Comparison of ENCODE assay signal across 8 cellular contexts in the genomic region with DNA sequence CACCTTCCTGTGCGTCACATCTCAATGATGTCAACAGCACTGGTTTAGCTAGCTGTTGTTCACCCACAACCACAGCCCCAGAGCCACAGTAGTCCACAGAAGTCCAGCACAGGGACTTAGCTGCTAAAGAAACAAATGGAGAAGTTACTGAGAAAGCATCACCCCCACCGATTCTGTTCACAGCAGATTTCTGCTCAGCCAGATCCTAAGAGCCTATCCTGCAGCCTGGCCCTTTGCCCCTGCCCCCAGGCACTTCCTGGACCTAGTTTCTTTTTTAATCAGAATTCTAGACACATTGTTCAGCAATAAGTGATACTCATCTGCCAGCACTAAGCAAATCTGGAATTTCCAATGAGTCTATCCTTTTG. TPM values are rescaled to one million over a fixed set of nuclear protein-coding genes. Genes with fewer than 3 reads are reported as not detected.
DNase-seq lines count a peak whose midpoint lies in the region; ATAC-seq and TF ChIP-seq lines count a peak whose summit lies in the region.

No MANE protein-coding gene starts in this region.

- no peaks in the 10 kb centered on the region for H3K27me3 ChIP-seq in breast epithelium

- H3K27ac ChIP-seq in breast epithelium, result peak overlapping the region; percentile 98 to 99

- H3K9me3 ChIP-seq in breast epithelium, result no peaks in the 10 kb centered on the region

- peak overlapping the region; percentile 82 for H3K4me3 Mint-ChIP-seq in T-helper 2 cell treated with Interferon-gamma antibody and Interleukin-4, amounts not matched to agents 5 μg/mL and 100 μg/mL, for 36 hours
- peak overlapping the region; percentile 97 for H3K4me3 Mint-ChIP-seq in stimulated activated effector memory CD8-positive, alpha-beta T cell treated with anti-CD3 and anti-CD28 coated beads, Interleukin-12 subunit alpha, Interleukin-12 subunit beta, amount 100 ng/mL, for 72 hours

- H3K36me3 ChIP-seq in breast epithelium, result no peaks in the 10 kb centered on the region

- TF ChIP-seq CTCF in breast epithelium (IDR thresholded peaks at IDR 0.05), result no peak

- POLR2A ChIA-PET in HEK293T (lab: Yijun Ruan, JAX), result interaction anchor here (1.4 kb wide), 2 partner anchors 9 to 135 kb away, joined by 4 to 5 read pairs; a partner anchor contains a TSS

- H3K27ac Mint-ChIP-seq in T-helper 2 cell treated with Interferon-gamma antibody and Interleukin-4, amounts not matched to agents 5 μg/mL and 100 μg/mL, for 36 hours, result peak overlapping the region; percentile 94
- peak overlapping the region; percentile 87 for H3K27ac Mint-ChIP-seq in stimulated activated effector memory CD8-positive, alpha-beta T cell treated with anti-CD3 and anti-CD28 coated beads, Interleukin-12 subunit alpha, Interleukin-12 subunit beta, amount 100 ng/mL, for 72 hours

- CTCF ChIA-PET in HEK293T (lab: Yijun Ruan, JAX), result no interaction called here

- H3K4me3 ChIP-seq in breast epithelium, result peak overlapping the region in 1 of 3 donors; percentile 38

- H3K27me3 Mint-ChIP-seq in T-helper 2 cell treated with Interferon-gamma antibody and Interleukin-4, amounts not matched to agents 5 μg/mL and 100 μg/mL, for 36 hours (ENCODE audit: low read depth), result no peaks in the 10 kb centered on the region

- intact Hi-C loops in breast epithelium (cut with DNase I; ENCODE audit: low total_unique reads), result no loop called here

- no peak for TF ChIP-seq POLR2A in breast epithelium (IDR thresholded peaks at IDR 0.05)

- peaks cover 35 to 74% of the 10 kb centered on the region in 2 donors for H3K4me1 ChIP-seq in breast epithelium

- H3K9me3 Mint-ChIP-seq in T-helper 2 cell treated with Interferon-gamma antibody and Interleukin-4, amounts not matched to agents 5 μg/mL and 100 μg/mL, for 36 hours, result no peaks in the 10 kb centered on the region
- H3K9me3 Mint-ChIP-seq in stimulated activated effector memory CD8-positive, alpha-beta T cell treated with anti-CD3 and anti-CD28 coated beads, Interleukin-12 subunit alpha, Interleukin-12 subunit beta, amount 100 ng/mL, for 72 hours, result peaks cover 3% of the 10 kb centered on the region

- peak; percentile 79 for DNase-seq in T-helper 2 cell treated with Interferon-gamma antibody and Interleukin-4, amounts not matched to agents 5 μg/mL and 100 μg/mL, for 36 hours (ENCODE audit: low spot score)
- DNase-seq in breast epithelium (ENCODE audit: low spot score in 2 of 2) (peak in 1 of 2 donors; percentile 60), lung microvascular endothelial cell (ENCODE audit: low read depth in 2 of 2) (peak; percentile 77 to 78), HEK293T (ENCODE audit: extremely low spot score) (no peak), NCI-H524 treated with DMSO at 0.1 percent for 48 hours (lab: John Stamatoyannopoulos, UW) (no peak)
- DNase-seq in stimulated activated effector memory CD8-positive, alpha-beta T cell treated with anti-CD3 and anti-CD28 coated beads, Interleukin-12 subunit alpha, Interleukin-12 subunit beta, amount 100 ng/mL, for 72 hours (ENCODE audit: low spot score in 2 of 2), result peak; percentile 39 to 81

- ATAC-seq in GM18511 (IDR thresholded peaks at IDR 0.05; ENCODE audit: unreplicated experiment) (peak; percentile 36), HG03159 (IDR thresholded peaks at IDR 0.05; ENCODE audit: unreplicated experiment) (peak; percentile 32)
- ATAC-seq in stimulated activated effector memory CD8-positive, alpha-beta T cell treated with anti-CD3 and anti-CD28 coated beads, Interleukin-12 subunit alpha, Interleukin-12 subunit beta, amount 100 ng/mL, for 72 hours, result peak; percentile 82

- peaks cover 6% of the 10 kb centered on the region for H3K36me3 Mint-ChIP-seq in T-helper 2 cell treated with Interferon-gamma antibody and Interleukin-4, amounts not matched to agents 5 μg/mL and 100 μg/mL, for 36 hours (ENCODE audit: low read depth)
- peaks cover 37% of the 10 kb centered on the region for H3K36me3 Mint-ChIP-seq in stimulated activated effector memory CD8-positive, alpha-beta T cell treated with anti-CD3 and anti-CD28 coated beads, Interleukin-12 subunit alpha, Interleukin-12 subunit beta, amount 100 ng/mL, for 72 hours

- H3K4me1 Mint-ChIP-seq in T-helper 2 cell treated with Interferon-gamma antibody and Interleukin-4, amounts not matched to agents 5 μg/mL and 100 μg/mL, for 36 hours (ENCODE audit: low read depth), result peaks cover 79% of the 10 kb centered on the region
- H3K4me1 Mint-ChIP-seq in stimulated activated effector memory CD8-positive, alpha-beta T cell treated with anti-CD3 and anti-CD28 coated beads, Interleukin-12 subunit alpha, Interleukin-12 subunit beta, amount 100 ng/mL, for 72 hours, result peaks cover 88% of the 10 kb centered on the region

TF ChIP-seq in HEK293T, 16 proteins besides CTCF, POLR2A, EP300 and RAD21:
- TF ChIP-seq LEF1 (IDR thresholded peaks at IDR 0.05; ENCODE audit: borderline replicate concordance) (no peak), SP1 (IDR thresholded peaks at IDR 0.05) (no peak), CTBP1 (IDR thresholded peaks at IDR 0.05; ENCODE audit: borderline replicate concordance) (no peak), FOXA1 (IDR thresholded peaks at IDR 0.05) (no peak), ELF4 (IDR thresholded peaks at IDR 0.05) (no peak), ZNF384 (IDR thresholded peaks at IDR 0.05) (no peak), TARDBP (IDR thresholded peaks at IDR 0.05) (no peak), FOXK2 (IDR thresholded peaks at IDR 0.05) (no peak), HDGF (IDR thresholded peaks at IDR 0.05; ENCODE audit: borderline replicate concordance) (no peak), FOXM1 (IDR thresholded peaks at IDR 0.05; ENCODE audit: borderline replicate concordance) (no peak), ARNT (IDR thresholded peaks at IDR 0.05) (no peak), NFRKB (IDR thresholded peaks at IDR 0.05) (no peak), SUZ12 (IDR thresholded peaks at IDR 0.05) (no peak), L3MBTL2 (conservative IDR thresholded peaks at IDR 0.05) (no peak), BHLHE40 (IDR thresholded peaks at IDR 0.05; ENCODE audit: borderline replicate concordance) (no peak)
- TF ChIP-seq, protein P1, sequence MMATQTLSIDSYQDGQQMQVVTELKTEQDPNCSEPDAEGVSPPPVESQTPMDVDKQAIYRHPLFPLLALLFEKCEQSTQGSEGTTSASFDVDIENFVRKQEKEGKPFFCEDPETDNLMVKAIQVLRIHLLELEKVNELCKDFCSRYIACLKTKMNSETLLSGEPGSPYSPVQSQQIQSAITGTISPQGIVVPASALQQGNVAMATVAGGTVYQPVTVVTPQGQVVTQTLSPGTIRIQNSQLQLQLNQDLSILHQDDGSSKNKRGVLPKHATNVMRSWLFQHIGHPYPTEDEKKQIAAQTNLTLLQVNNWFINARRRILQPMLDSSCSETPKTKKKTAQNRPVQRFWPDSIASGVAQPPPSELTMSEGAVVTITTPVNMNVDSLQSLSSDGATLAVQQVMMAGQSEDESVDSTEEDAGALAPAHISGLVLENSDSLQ (IDR thresholded peaks at IDR 0.05), result no peak

RNA-seq across cellular contexts. Expression of a gene that starts 7.4 kb away (rescaled TPM):
- 10 to 100 TPM; 60.8 to 81.8 (median 66.2) TPM for total RNA-seq in breast epithelium
- total RNA-seq in lung microvascular endothelial cell, result 12.4 and 13.1 TPM in 2 replicates

Comparison
In these comparisons a context has a peak if more than half of its experiments do, and no peak if none do; other contexts are left out.
1. ATAC-seq: peak in every context shown above with its lines; median percentile 82 in stimulated activated effector memory CD8-positive, alpha-beta T cell treated with anti-CD3 and anti-CD28 coated beads, Interleukin-12 subunit alpha, Interleukin-12 subunit beta, amount 100 ng/mL, for 72 hours; 36 in GM18511; 32 in HG03159.
2. DNase-seq: peak in T-helper 2 cell treated with Interferon-gamma antibody and Interleukin-4, amounts not matched to agents 5 μg/mL and 100 μg/mL, for 36 hours (single experiment), lung microvascular endothelial cell (2 of 2) and stimulated activated effector memory CD8-positive, alpha-beta T cell treated with anti-CD3 and anti-CD28 coated beads, Interleukin-12 subunit alpha, Interleukin-12 subunit beta, amount 100 ng/mL, for 72 hours (2 of 2); none in HEK293T (single experiment) and NCI-H524 treated with DMSO at 0.1 percent for 48 hours (single experiment).